Comparison of ENCODE assay signal across 26 cellular contexts in the genomic region with DNA sequence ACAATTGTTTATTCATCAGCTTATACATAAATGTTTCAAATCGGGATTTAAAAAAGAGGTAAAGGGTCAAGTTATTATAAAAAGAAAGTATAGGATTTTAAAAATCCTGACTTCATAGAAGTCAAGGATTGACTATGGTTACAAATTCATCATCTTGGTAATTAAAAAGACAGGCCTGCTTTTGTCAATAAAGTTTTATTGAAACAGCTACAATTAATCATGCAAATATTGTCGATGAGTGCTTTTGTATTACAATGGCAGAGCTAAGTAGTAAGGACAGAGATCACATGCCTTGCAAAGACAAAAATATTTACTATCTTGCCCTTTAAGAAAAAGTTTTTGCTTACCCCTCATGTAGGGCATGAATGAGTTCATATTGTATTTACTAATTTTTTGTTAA.
"Had no signal": no experiment of that assay in that cellular context is flagged by ENCODE, and none has a peak within 500 bp of the region (broad histone marks: within the 10 kb centered on the region; RNA-seq: fewer than 3 reads in every experiment).

No MANE protein-coding gene starts in this region.

- ATAC-seq: stimulated activated effector memory CD8-positive, alpha-beta T cell treated with anti-CD3 and anti-CD28 coated beads, Interleukin-12 subunit alpha, Interleukin-12 subunit beta, amount 100 ng/mL, for 72 hours; stimulated activated memory B cell treated with anti-CD40 and anti-IgM and Interleukin-4, amounts not matched to agents 10 μg/mL and 1 μg/mL and 100 μg/mL, for 72 hours; stimulated activated naive B cell treated with anti-CD40 and anti-IgM and Interleukin-4, amounts not matched to agents 10 μg/mL and 1 μg/mL and 100 μg/mL, for 72 hours; stimulated activated naive CD8-positive, alpha-beta T cell treated with anti-CD3 and anti-CD28 coated beads, Interleukin-15, amount 100 ng/mL, for 72 hours; stimulated activated naive CD8-positive, alpha-beta T cell treated with anti-CD3 and anti-CD28 coated beads, Interleukin-15, Interleukin-2, amounts not matched to agents 100 U/mL and 50 U/mL, for 24 hours; upper lobe of right lung had no signal

- H3K27me3 ChIP-seq: stomach, suprapubic skin, testis, thyroid gland, tibial nerve, transverse colon, upper lobe of left lung, upper lobe of right lung, uterus had no signal

- FAIRE-seq: urothelium cell line had no signal

- H3K27ac ChIP-seq: stomach, suprapubic skin, testis, thoracic aorta, thyroid gland, tibial nerve, transverse colon, upper lobe of left lung, upper lobe of right lung, uterus had no signal

- DNase-seq: stimulated activated CD4-positive, alpha-beta T cell treated with anti-CD3 and anti-CD28 coated beads, Interleukin-2, amount 100 ng/mL, for 24 hours; stimulated activated CD4-positive, alpha-beta T cell treated with anti-CD3 and anti-CD28 coated beads, Interleukin-2, amount 100 ng/mL, for 48 hours; stimulated activated CD4-positive, alpha-beta T cell treated with anti-CD3 and anti-CD28 coated beads, Interleukin-4, amount 100 ng/mL, for 1 hour; stimulated activated CD4-positive, alpha-beta T cell treated with anti-CD3 and anti-CD28 coated beads, Interleukin-4, amount 100 ng/mL, for 24 hours; stimulated activated CD4-positive, alpha-beta T cell treated with anti-CD3 and anti-CD28 coated beads, Interleukin-4, amount 100 ng/mL, for 4 hours; stimulated activated CD8-positive, alpha-beta memory T cell treated with anti-CD3 and anti-CD28 coated beads, Interleukin-4, amount 100 ng/mL, for 48 hours; stimulated activated naive B cell treated with anti-CD40 and anti-IgM and Interleukin-4, amounts not matched to agents 10 μg/mL and 1 μg/mL and 100 μg/mL, for 72 hours; stimulated activated naive CD4-positive, alpha-beta T cell; stimulated activated naive CD4-positive, alpha-beta T cell treated with Interleukin-2 at 50 U/mL for 16 hours; stimulated activated naive CD8-positive, alpha-beta T cell treated with anti-CD3 and anti-CD28 coated beads, Interleukin-15, amount 100 ng/mL, for 72 hours; stimulated activated naive CD8-positive, alpha-beta T cell treated with anti-CD3 and anti-CD28 coated beads, Interleukin-15, Interleukin-2, amounts not matched to agents 100 U/mL and 50 U/mL, for 24 hours; stomach; substantia nigra; testis; thyroid gland; transverse colon; trophoblast cell; upper lobe of left lung; upper lobe of right lung; uterus had no signal

- H3K4me1 ChIP-seq: stomach, suprapubic skin, testis, thyroid gland, tibial nerve, transverse colon, upper lobe of left lung, upper lobe of right lung, uterus had no signal

- H3K4me3 ChIP-seq: stomach, suprapubic skin, testis, thoracic aorta, thyroid gland, tibial nerve, transverse colon, upper lobe of left lung, upper lobe of right lung, uterus had no signal

- H3K9me3 ChIP-seq: stomach, suprapubic skin, testis, thoracic aorta, thyroid gland, tibial nerve, transverse colon, upper lobe of left lung, upper lobe of right lung, uterus had no signal

- H3K36me3 ChIP-seq: stomach, suprapubic skin, thoracic aorta, thyroid gland, tibial nerve, transverse colon, upper lobe of left lung, upper lobe of right lung, uterus had no signal
